In the genomic region with DNA sequence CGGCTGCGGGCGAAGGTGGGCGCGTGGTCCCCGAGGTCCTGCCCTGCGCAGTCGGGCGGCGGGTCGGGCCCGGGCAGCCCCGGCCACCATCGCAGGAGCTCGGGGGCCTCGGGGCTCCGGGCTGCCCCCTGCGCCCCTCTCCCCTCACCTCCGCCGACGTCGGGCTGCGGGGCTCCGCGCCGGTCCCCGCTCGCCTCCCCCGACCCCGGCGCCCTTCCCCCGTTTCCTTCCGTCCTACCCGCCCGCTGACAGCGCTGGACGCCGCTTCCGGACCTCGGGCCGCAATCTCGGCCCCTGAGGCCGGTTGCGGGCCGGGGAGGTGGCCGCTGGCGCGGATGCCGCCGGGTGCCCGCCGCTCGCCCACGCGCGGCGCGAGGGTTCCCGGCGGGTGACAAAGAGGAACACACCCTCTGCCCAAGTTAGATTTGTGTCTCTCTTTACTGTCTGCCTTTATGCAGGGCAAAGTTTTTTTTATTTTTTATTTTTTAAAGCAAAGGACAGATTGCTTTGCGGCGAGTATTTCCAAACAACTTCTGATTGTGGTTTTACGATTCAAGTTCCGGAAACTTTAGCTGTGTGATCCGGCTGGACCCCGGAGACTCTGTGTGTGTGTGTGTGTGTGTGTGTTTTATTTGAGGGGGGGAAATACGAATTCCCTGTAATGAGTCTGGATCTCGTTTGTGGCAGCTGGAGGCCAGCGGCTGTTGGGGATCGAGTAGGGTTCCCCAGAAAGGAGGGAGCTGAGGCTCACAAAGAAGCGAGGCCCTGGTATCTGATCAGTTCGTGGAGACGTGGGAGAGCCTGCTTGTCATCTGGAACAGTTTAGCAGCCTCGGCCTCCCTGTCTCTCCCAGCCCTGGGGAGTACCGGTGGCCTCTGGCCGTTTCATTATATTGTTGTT, we compare ENCODE assay signal across 8 cellular contexts. TPM values are rescaled to one million over a fixed set of nuclear protein-coding genes. Genes with fewer than 3 reads are reported as not detected.
DNase-seq lines count a peak whose midpoint lies in the region; ATAC-seq and TF ChIP-seq lines count a peak whose summit lies in the region.

No MANE protein-coding gene starts in this region.

- H3K36me3 ChIP-seq in liver (ENCODE audit: control insufficient read depth in 4 of 4, insufficient read depth in 3 of 4, low read depth in 1 of 4, low read length in 3 of 4) (peaks cover 0 to 3% (median 0%) of the 10 kb centered on the region in 4 donors), transverse colon (no peaks in the 10 kb centered on the region), OCI-LY7 (ENCODE audit: insufficient read depth, low read length) (no peaks in the 10 kb centered on the region)

- no peak for TF ChIP-seq EP300 in transverse colon (IDR thresholded peaks at IDR 0.05; ENCODE audit: low read depth)

- peak overlapping the region; percentile 49 to 67 for H3K27ac ChIP-seq in liver (ENCODE audit: low read depth in 1 of 2, low read length in 2 of 2)
- peak overlapping the region; percentile 81 to 90 (median 84) for H3K27ac ChIP-seq in transverse colon
- H3K27ac ChIP-seq in OCI-LY7 (ENCODE audit: low read depth, low read length, poor library complexity, severe bottlenecking): no peak overlapping the region

- CTCF ChIA-PET in OCI-LY7 (lab: Charles Lee; ENCODE audit: unreplicated experiment): no interaction called here

- intact Hi-C loops in transverse colon (cut with DNase I; ENCODE audit: low total_unique reads): no loop called here
- intact Hi-C loops in OCI-LY7 (cut with micrococcal nuclease; ENCODE audit: unreplicated experiment): no loop called here

- no peaks in the 10 kb centered on the region for H3K9me3 Mint-ChIP-seq in chondrocyte (ENCODE audit: low read depth)

- peak in 1 of 2 donors; percentile 2 for TF ChIP-seq RAD21 in liver (IDR thresholded peaks at IDR 0.05)

- H3K27ac Mint-ChIP-seq in chondrocyte (ENCODE audit: unreplicated experiment): peak overlapping the region; percentile 78

- TF ChIP-seq CTCF in chondrocyte (IDR thresholded peaks at IDR 0.05) (no peak), liver (IDR thresholded peaks at IDR 0.05; ENCODE audit: low read depth, low read length, missing input control) (no peak), transverse colon (IDR thresholded peaks at IDR 0.05) (no peak), OCI-LY7 (conservative IDR thresholded peaks at IDR 0.05; ENCODE audit: low read length) (no peak)

- no peaks in the 10 kb centered on the region for H3K27me3 Mint-ChIP-seq in chondrocyte (ENCODE audit: low read depth)

- H3K9me3 ChIP-seq in liver (ENCODE audit: control insufficient read depth in 4 of 4, low read length in 3 of 4): no peaks in the 10 kb centered on the region
- H3K9me3 ChIP-seq in transverse colon: no peaks in the 10 kb centered on the region
- H3K9me3 ChIP-seq in OCI-LY7 (ENCODE audit: low read length): no peaks in the 10 kb centered on the region

- no peaks in the 10 kb centered on the region for H4K20me1 ChIP-seq in OCI-LY7 (ENCODE audit: insufficient read depth, low read length)

- peaks cover 1 to 29% (median 21%) of the 10 kb centered on the region in 4 donors for H3K4me1 ChIP-seq in liver (ENCODE audit: control insufficient read depth in 4 of 4, insufficient read depth in 4 of 4, low read length in 3 of 4)
- H3K4me1 ChIP-seq in transverse colon: peaks cover 16 to 23% (median 19%) of the 10 kb centered on the region in 4 donors
- no peaks in the 10 kb centered on the region for H3K4me1 ChIP-seq in OCI-LY7 (ENCODE audit: insufficient read depth, low read length, poor library complexity, severe bottlenecking)

- POLR2A ChIA-PET in OCI-LY7 (lab: Charles Lee): no interaction called here

- in situ Hi-C loops in transverse colon (cut with MboI; ENCODE audit: low pct_ligation_motif_present in 1 of 4, low pct_unique_long_range_greater_than_20kb in 1 of 4, low sequenced_read_pairs in 3 of 4): loop anchor here in 3 of 4 donors (10.0 to 25.0 kb wide), 4 partner anchors 243 to 511 kb away; no protein-coding TSS in a partner anchor

- peaks cover 48% of the 10 kb centered on the region for H3K4me1 Mint-ChIP-seq in chondrocyte (ENCODE audit: low read depth)

- no peaks in the 10 kb centered on the region for H3K27me3 ChIP-seq in liver (ENCODE audit: control insufficient read depth in 4 of 4, insufficient read depth in 4 of 4, low read length in 3 of 4)
- peaks cover 5% of the 10 kb centered on the region for H3K27me3 ChIP-seq in transverse colon

- no peak overlapping the region for H2AFZ ChIP-seq in OCI-LY7 (ENCODE audit: low read length)

- no peak for TF ChIP-seq POLR2A in transverse colon (IDR thresholded peaks at IDR 0.05)

- no peak overlapping the region for H3K4me2 ChIP-seq in OCI-LY7 (ENCODE audit: low read length)

- no peaks in the 10 kb centered on the region for H3K79me2 ChIP-seq in OCI-LY7 (ENCODE audit: insufficient read depth, low read depth, low read length)

- peak overlapping the region; percentile 97 for H3K4me3 Mint-ChIP-seq in chondrocyte (ENCODE audit: unreplicated experiment)

- WGBS in liver: under 1% methylated on average over 76 of the region's 76 CpGs
- 2% methylated on average over 19 to 54 of the region's 76 CpGs for WGBS in transverse colon (ENCODE audit: low coverage in 1 of 2), 2 donors

- BruUV-seq in OCI-LY7 (replicated peaks; lab: Mats Ljungman, UMichigan): no TSS peak

- peak overlapping the region; percentile 17 to 83 for H3K9ac ChIP-seq in liver (ENCODE audit: low read depth in 1 of 2, low read length in 2 of 2)

- H3K9me2 ChIP-seq in OCI-LY7 (ENCODE audit: insufficient read depth, low read length): no peaks in the 10 kb centered on the region

- DNase-seq in AG08395 (ENCODE audit: low spot score) (peak; percentile 40), NCI-H146 (lab: John Stamatoyannopoulos, UW) (peak; percentile 55), chondrocyte (ENCODE audit: low spot score) (no peak), transverse colon (peak; percentile 23), ureter (ENCODE audit: low spot score) (no peak), OCI-LY7 (ENCODE audit: low spot score) (no peak)

- H3K36me3 Mint-ChIP-seq in chondrocyte (ENCODE audit: low read depth): no peaks in the 10 kb centered on the region

- peak; percentile 16 for ATAC-seq in GM18909 (IDR thresholded peaks at IDR 0.05; ENCODE audit: poor library complexity, unreplicated experiment)

- peak overlapping the region; percentile 71 to 95 (median 74) for H3K4me3 ChIP-seq in liver (ENCODE audit: low read depth in 1 of 3, low read length in 3 of 3)
- peak overlapping the region; percentile 64 to 96 (median 90) for H3K4me3 ChIP-seq in transverse colon
- no peak overlapping the region for H3K4me3 ChIP-seq in OCI-LY7 (ENCODE audit: low read depth, low read length, poor library complexity, severe bottlenecking)

TF ChIP-seq in liver, 16 proteins besides CTCF, POLR2A, EP300 and RAD21:
- TF ChIP-seq, protein P1, sequence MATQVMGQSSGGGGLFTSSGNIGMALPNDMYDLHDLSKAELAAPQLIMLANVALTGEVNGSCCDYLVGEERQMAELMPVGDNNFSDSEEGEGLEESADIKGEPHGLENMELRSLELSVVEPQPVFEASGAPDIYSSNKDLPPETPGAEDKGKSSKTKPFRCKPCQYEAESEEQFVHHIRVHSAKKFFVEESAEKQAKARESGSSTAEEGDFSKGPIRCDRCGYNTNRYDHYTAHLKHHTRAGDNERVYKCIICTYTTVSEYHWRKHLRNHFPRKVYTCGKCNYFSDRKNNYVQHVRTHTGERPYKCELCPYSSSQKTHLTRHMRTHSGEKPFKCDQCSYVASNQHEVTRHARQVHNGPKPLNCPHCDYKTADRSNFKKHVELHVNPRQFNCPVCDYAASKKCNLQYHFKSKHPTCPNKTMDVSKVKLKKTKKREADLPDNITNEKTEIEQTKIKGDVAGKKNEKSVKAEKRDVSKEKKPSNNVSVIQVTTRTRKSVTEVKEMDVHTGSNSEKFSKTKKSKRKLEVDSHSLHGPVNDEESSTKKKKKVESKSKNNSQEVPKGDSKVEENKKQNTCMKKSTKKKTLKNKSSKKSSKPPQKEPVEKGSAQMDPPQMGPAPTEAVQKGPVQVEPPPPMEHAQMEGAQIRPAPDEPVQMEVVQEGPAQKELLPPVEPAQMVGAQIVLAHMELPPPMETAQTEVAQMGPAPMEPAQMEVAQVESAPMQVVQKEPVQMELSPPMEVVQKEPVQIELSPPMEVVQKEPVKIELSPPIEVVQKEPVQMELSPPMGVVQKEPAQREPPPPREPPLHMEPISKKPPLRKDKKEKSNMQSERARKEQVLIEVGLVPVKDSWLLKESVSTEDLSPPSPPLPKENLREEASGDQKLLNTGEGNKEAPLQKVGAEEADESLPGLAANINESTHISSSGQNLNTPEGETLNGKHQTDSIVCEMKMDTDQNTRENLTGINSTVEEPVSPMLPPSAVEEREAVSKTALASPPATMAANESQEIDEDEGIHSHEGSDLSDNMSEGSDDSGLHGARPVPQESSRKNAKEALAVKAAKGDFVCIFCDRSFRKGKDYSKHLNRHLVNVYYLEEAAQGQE (IDR thresholded peaks at IDR 0.05): no peak
- no peak for TF ChIP-seq FOXA1 (IDR thresholded peaks at IDR 0.05)
- TF ChIP-seq EGR1 (IDR thresholded peaks at IDR 0.05; ENCODE audit: low read depth in 2 of 2): no peak
- TF ChIP-seq GABPA (IDR thresholded peaks at IDR 0.05 in 1 of 2, conservative IDR thresholded peaks at IDR 0.05 in 1 of 2): no peak
- TF ChIP-seq YY1 (IDR thresholded peaks at IDR 0.05): no peak
- TF ChIP-seq TAF1 (conservative IDR thresholded peaks at IDR 0.05): no peak
- no peak for TF ChIP-seq RXRA (IDR thresholded peaks at IDR 0.05)

RNA-seq across cellular contexts. Expression of gene FARP1, which starts 1.0 kb away (rescaled TPM):
- 237 to 331 TPM (median 328 TPM) in 3 replicates for total RNA-seq in chondrocyte
- total RNA-seq in liver: 10 to 100 TPM; 29.4 to 62.6 TPM
- polyA plus RNA-seq in liver: 10 to 100 TPM; 28.4 to 50.2 TPM
- total RNA-seq in transverse colon: 10 to 100 TPM; 32.8 to 41.8 (median 38.3) TPM
- total RNA-seq in ureter: 186 TPM
- not detected in 2 replicates for total RNA-seq in OCI-LY7 (2014; rRNA removed; shearing (Covaris generic))
- total RNA-seq in OCI-LY7 (2022): not detected in 2 replicates

RNA-seq across cellular contexts. Expression of gene RNF113B, which starts 33.2 kb away (rescaled TPM):
- total RNA-seq in chondrocyte (not detected in 3 replicates), liver (not detected), transverse colon (not detected), ureter (not detected), OCI-LY7 (2022) (not detected in 2 replicates)
- under 1 TPM in 1 of 2 donors, not detected in 1; 0.64 TPM for polyA plus RNA-seq in liver
- total RNA-seq in OCI-LY7 (2014; rRNA removed; shearing (Covaris generic)): not detected in 2 replicates

Comparison
In these comparisons a context has a peak if more than half of its experiments do, and no peak if none do; other contexts are left out.
1. DNase-seq: peak in AG08395 (single experiment), NCI-H146 (single experiment) and transverse colon (single experiment); none in chondrocyte (single experiment), ureter (single experiment) and OCI-LY7 (single experiment).
2. RNA of gene FARP1, which starts 1.0 kb away (total RNA-seq): 237 to 331 TPM in chondrocyte, 186 TPM in ureter (single experiment), 29.4 to 62.6 TPM in liver and 32.8 to 41.8 TPM in transverse colon; not detected in OCI-LY7; every median in the first group is over 10 times any median in the second.